Comparison of ENCODE assay signal across 22 cellular contexts in genomic region chr12:117162167-117162539, GRCh38.
"Had no signal": no experiment of that assay in that cellular context is flagged by ENCODE, and none has a peak within 500 bp of the region (broad histone marks: within the 10 kb centered on the region; RNA-seq: fewer than 3 reads in every experiment).

No MANE protein-coding gene starts in this region.

- H3K36me3 ChIP-seq: ovary had no signal

- H3K27ac Mint-ChIP-seq: activated B cell treated with CpG ODN at 0.5 μM for 24 hours; progenitor cell of endocrine pancreas; T-helper 2 cell treated with Interferon-gamma antibody and Interleukin-4, amounts not matched to agents 5 μg/mL and 100 μg/mL, for 36 hours had no signal

- H3K4me2 ChIP-seq: hepatocyte had no signal

- H3K27me3 ChIP-seq: brain microvascular endothelial cell, dorsolateral prefrontal cortex, gastroesophageal sphincter, hepatocyte, ovary, right lobe of liver, transverse colon had no signal

- H3K9me3 Mint-ChIP-seq: activated B cell treated with CpG ODN at 0.5 μM for 24 hours; activated naive CD4-positive, alpha-beta T cell treated with anti-CD3 and anti-CD28 coated beads, Interleukin-2, amount 50 U/mL, for 72 hours; activated T-cell treated with anti-CD3 and anti-CD28 coated beads, Interleukin-2, amount 50 U/mL, for 4 hours; stimulated activated naive B cell treated with anti-CD40 and anti-IgM and Interleukin-4, amounts not matched to agents 10 μg/mL and 1 μg/mL and 100 μg/mL, for 72 hours; T-helper 2 cell treated with Interferon-gamma antibody and Interleukin-4, amounts not matched to agents 5 μg/mL and 100 μg/mL, for 36 hours had no signal

- H3K9me3 ChIP-seq: gastroesophageal sphincter, ovary, right lobe of liver, transverse colon had no signal

- H3K4me1 ChIP-seq: gastroesophageal sphincter, right lobe of liver, transverse colon had no signal

- H3K4me3 ChIP-seq: coronary artery, dorsolateral prefrontal cortex, gastroesophageal sphincter, hepatocyte, ovary, right lobe of liver, skin epidermis, transverse colon had no signal

- DNase-seq: activated B cell treated with CpG ODN at 0.5 μM for 24 hours; activated CD4-positive, alpha-beta T cell treated with anti-CD3 and anti-CD28 coated beads, Interleukin-2, amount 50 U/mL, for 4 hours; activated CD8-positive, alpha-beta memory T cell treated with anti-CD3 and anti-CD28 coated beads, Interleukin-2, amount 50 U/mL, for 4 hours; activated naive CD4-positive, alpha-beta T cell; activated T-cell treated with anti-CD3 and anti-CD28 coated beads, Interleukin-2, amount 50 U/mL, for 4 hours; brain microvascular endothelial cell; effector memory CD4-positive, alpha-beta T cell; islet precursor cell; left ventricle myocardium superior; right lobe of liver; stimulated activated CD4-positive, alpha-beta T cell treated with anti-CD3 and anti-CD28 coated beads, Interleukin-4, amount 100 ng/mL, for 24 hours; stimulated activated naive B cell treated with anti-CD40 and anti-IgM and Interleukin-4, amounts not matched to agents 10 μg/mL and 1 μg/mL and 100 μg/mL, for 72 hours; transverse colon had no signal

- H3K27me3 Mint-ChIP-seq: activated B cell treated with CpG ODN at 0.5 μM for 24 hours; progenitor cell of endocrine pancreas; stimulated activated naive B cell treated with anti-CD40 and anti-IgM and Interleukin-4, amounts not matched to agents 10 μg/mL and 1 μg/mL and 100 μg/mL, for 72 hours had no signal

- H3K27ac ChIP-seq: brain microvascular endothelial cell, coronary artery, gastroesophageal sphincter, hepatocyte, ovary, right lobe of liver, skin epidermis, transverse colon had no signal

- H2AFZ ChIP-seq: hepatocyte had no signal

- ATAC-seq: activated naive CD4-positive, alpha-beta T cell treated with anti-CD3 and anti-CD28 coated beads, Interleukin-2, amount 50 U/mL, for 72 hours; activated T-cell treated with anti-CD3 and anti-CD28 coated beads, Interleukin-2, amount 50 U/mL, for 4 hours; gastroesophageal sphincter; left ventricle myocardium superior; right lobe of liver; stimulated activated naive B cell treated with anti-CD40 and anti-IgM and Interleukin-4, amounts not matched to agents 10 μg/mL and 1 μg/mL and 100 μg/mL, for 72 hours had no signal

- H3K4me3 Mint-ChIP-seq: activated B cell treated with CpG ODN at 0.5 μM for 24 hours; activated T-cell treated with anti-CD3 and anti-CD28 coated beads, Interleukin-2, amount 50 U/mL, for 4 hours; stimulated activated naive B cell treated with anti-CD40 and anti-IgM and Interleukin-4, amounts not matched to agents 10 μg/mL and 1 μg/mL and 100 μg/mL, for 72 hours; T-helper 2 cell treated with Interferon-gamma antibody and Interleukin-4, amounts not matched to agents 5 μg/mL and 100 μg/mL, for 36 hours had no signal

- H3K4me1 Mint-ChIP-seq: activated B cell treated with CpG ODN at 0.5 μM for 24 hours had no signal
